ENCODE assay signal across 16 cellular contexts in genomic region chr3:157913751-157914150, GRCh38.
A peak's percentile ranks its signal among the peaks of the same experiment; 100 is the strongest.
DNase-seq lines count a peak whose midpoint lies in the region; ATAC-seq and TF ChIP-seq lines count a peak whose summit lies in the region.
"Had no signal": no experiment of that assay in that cellular context is flagged by ENCODE, and none has a peak within 500 bp of the region (broad histone marks: within the 10 kb centered on the region; RNA-seq: fewer than 3 reads in every experiment).

No MANE protein-coding gene starts in this region.

- intact Hi-C loops in PC-3 (cut with micrococcal nuclease), result loop anchor here (1.0 to 2.0 kb wide), 4 partner anchors 69 to 399 kb away; no protein-coding TSS in a partner anchor
- intact Hi-C loops in posterior cingulate gyrus (cut with DNase I), result no loop called here

- no peak overlapping the region for H3K4me2 ChIP-seq in PC-3 (ENCODE audit: low read length)
- H3K4me2 ChIP-seq: hepatocyte had no signal

- no peaks in the 10 kb centered on the region for H3K9me3 ChIP-seq in PC-3 (ENCODE audit: low read length)

- POLR2A ChIA-PET in PC-3 (lab: Charles Lee; ENCODE audit: unreplicated experiment), result no interaction called here

- ATAC-seq in PC-3 (peak; percentile 30), HG02798 (IDR thresholded peaks at IDR 0.05; ENCODE audit: poor library complexity, unreplicated experiment) (no peak)
- ATAC-seq: stimulated activated naive B cell treated with anti-CD40 and anti-IgM and Interleukin-4, amounts not matched to agents 10 μg/mL and 1 μg/mL and 100 μg/mL, for 72 hours; T-cell had no signal

- TF ChIP-seq CTCF in AG09309 (IDR thresholded peaks at IDR 0.05; ENCODE audit: control insufficient read depth, insufficient read depth, low read depth, low read length, missing control alignments), result no peak
- TF ChIP-seq CTCF in PC-3 (conservative IDR thresholded peaks at IDR 0.05; ENCODE audit: low read depth, low read length), result no peak

- no peaks in the 10 kb centered on the region for H3F3A ChIP-seq in PC-3 (ENCODE audit: low read length, unreplicated experiment)

- H3K27ac ChIP-seq in PC-3 (ENCODE audit: low read length), result peak overlapping the region; percentile 16; the same call in 1 of the 2 replicates
- H3K27ac ChIP-seq: hepatocyte, skin epidermis, WERI-Rb-1 had no signal

- H3K9me2 ChIP-seq in PC-3 (replicated peaks; ENCODE audit: low read length), result no peaks in the 10 kb centered on the region

- CTCF ChIA-PET in PC-3 (lab: Charles Lee), result no interaction called here

- peaks cover 46% of the 10 kb centered on the region for H3K4me1 ChIP-seq in PC-3 (ENCODE audit: insufficient read depth, low read length)

- H3K27me3 ChIP-seq in PC-3 (ENCODE audit: low read length), result no peaks in the 10 kb centered on the region
- H3K27me3 ChIP-seq: hepatocyte had no signal

- H3K4me3 ChIP-seq in AG09309 (ENCODE audit: control insufficient read depth, low read depth, low read length), result no peak overlapping the region
- no peak overlapping the region for H3K4me3 ChIP-seq in PC-3 (ENCODE audit: low read length)
- H3K4me3 ChIP-seq: hepatocyte, skin epidermis had no signal

- DNase-seq in AG09309 (ENCODE audit: low read depth), result peak; percentile 79
- DNase-seq in HCEC 1CT, result peak; percentile 8
- peak; percentile 34 for DNase-seq in PC-3
- DNase-seq in iris pigment epithelial cell (ENCODE audit: low read depth), result peak; percentile 70
- DNase-seq in posterior cingulate gyrus, result no peak
- no peak for DNase-seq in HUDEP-2 (lab: John Stamatoyannopoulos, UW; ENCODE audit: unreplicated experiment in 76 of 76)
- DNase-seq in NCI-H524 treated with DMSO at 0.1 percent for 48 hours (lab: John Stamatoyannopoulos, UW), result no peak
- DNase-seq: activated CD8-positive, alpha-beta memory T cell treated with anti-CD3 and anti-CD28 coated beads for 24 hours; amygdala; NCI-H146; stimulated activated naive B cell treated with anti-CD40 and anti-IgM and Interleukin-4, amounts not matched to agents 10 μg/mL and 1 μg/mL and 100 μg/mL, for 72 hours; T-cell; WERI-Rb-1 had no signal

- no peaks in the 10 kb centered on the region for H4K20me1 ChIP-seq in PC-3 (ENCODE audit: low read length)

- no TSS peak for BruUV-seq in PC-3 (replicated peaks; lab: Mats Ljungman, UMichigan)

- no peaks in the 10 kb centered on the region for H3K79me2 ChIP-seq in PC-3 (ENCODE audit: low read length)
- H3K79me2 ChIP-seq: hepatocyte had no signal

- H3K36me3 ChIP-seq in PC-3 (ENCODE audit: low read depth, low read length), result no peaks in the 10 kb centered on the region
- H3K36me3 ChIP-seq: WERI-Rb-1 had no signal

- H3K9ac ChIP-seq in PC-3 (ENCODE audit: low read length), result no peak overlapping the region

- H2AFZ ChIP-seq in PC-3 (ENCODE audit: low read length), result no peak overlapping the region
- H2AFZ ChIP-seq: hepatocyte had no signal

Comparison
In these comparisons a context has a peak if more than half of its experiments do, and no peak if none do; other contexts are left out.
1. DNase-seq: peak in AG09309 (single experiment), HCEC 1CT (single experiment), PC-3 (single experiment) and iris pigment epithelial cell (single experiment); none in posterior cingulate gyrus (0 of 10), HUDEP-2 (0 of 76) and NCI-H524 treated with DMSO at 0.1 percent for 48 hours (single experiment).